23 cellular contexts compared by ENCODE assay signal in genomic region chr5:34525761-34526160, GRCh38.
"Had no signal": no experiment of that assay in that cellular context is flagged by ENCODE, and none has a peak within 500 bp of the region (broad histone marks: within the 10 kb centered on the region; RNA-seq: fewer than 3 reads in every experiment).

No MANE protein-coding gene starts in this region.

- ATAC-seq: activated naive CD4-positive, alpha-beta T cell treated with anti-CD3 and anti-CD28 coated beads, Interleukin-2, amount 50 U/mL, for 72 hours; activated T-cell treated with anti-CD3 and anti-CD28 coated beads, Interleukin-2, amount 50 U/mL, for 72 hours; lower lobe of right lung; stimulated activated naive B cell treated with anti-CD40 and anti-IgM and Interleukin-4, amounts not matched to agents 10 μg/mL and 1 μg/mL and 100 μg/mL, for 72 hours had no signal

- H3K4me2 ChIP-seq: hepatocyte, smooth muscle cell had no signal

- H3K27me3 ChIP-seq: breast epithelium, gastrocnemius medialis, hepatocyte, stomach, thyroid gland had no signal

- H3K4me1 ChIP-seq: breast epithelium, thyroid gland had no signal

- H3K9me3 ChIP-seq: breast epithelium, gastrocnemius medialis, lower lobe of right lung, stomach, thyroid gland had no signal

- H3K27ac ChIP-seq: breast epithelium, gastrocnemius medialis, hepatocyte, lower lobe of right lung, stomach, thyroid gland, VCaP had no signal

- H3K4me3 ChIP-seq: breast epithelium, gastrocnemius medialis, hepatocyte, lower lobe of right lung, smooth muscle cell, stomach, thyroid gland had no signal

- DNase-seq: activated CD4-positive, alpha-beta T cell treated with anti-CD3 and anti-CD28 coated beads for 4 hours; activated CD4-positive, alpha-beta T cell treated with anti-CD3 and anti-CD28 coated beads, Interleukin-2, amount 50 U/mL, for 4 hours; activated naive CD4-positive, alpha-beta T cell; activated T-cell treated with anti-CD3 and anti-CD28 coated beads for 4 hours; activated T-cell treated with anti-CD3 and anti-CD28 coated beads, Interleukin-2, amount 50 U/mL, for 72 hours; effector CD8-positive, alpha-beta T cell; gastrocnemius medialis; glutamatergic neuron; islet precursor cell; lower lobe of right lung; stimulated activated CD4-positive, alpha-beta T cell treated with anti-CD3 and anti-CD28 coated beads, Interleukin-15, amount 100 ng/mL, for 24 hours; stimulated activated CD4-positive, alpha-beta T cell treated with anti-CD3 and anti-CD28 coated beads, Interleukin-2, amount 100 ng/mL, for 24 hours; stimulated activated naive B cell treated with anti-CD40 and anti-IgM and Interleukin-4, amounts not matched to agents 10 μg/mL and 1 μg/mL and 100 μg/mL, for 72 hours; stomach; T-helper 9 cell; thyroid gland had no signal

- H3K79me2 ChIP-seq: hepatocyte had no signal

- H2AFZ ChIP-seq: hepatocyte had no signal

- H3K36me3 ChIP-seq: breast epithelium, gastrocnemius medialis, lower lobe of right lung, stomach, thyroid gland had no signal

- FAIRE-seq: endometrium, TTC549 had no signal
